1 cellular context compared by ENCODE assay signal in genomic region chr7:100863406-100863950, GRCh38.
TF ChIP-seq lines count a peak whose summit lies in the region.

No MANE protein-coding gene starts in this region.

TF ChIP-seq in SK-N-SH, 30 proteins besides CTCF, POLR2A, EP300 and RAD21 (continued from another document):
- TF ChIP-seq YY1 (IDR thresholded peaks at IDR 0.05; ENCODE audit: low read depth) (no peak), NRF1 (IDR thresholded peaks at IDR 0.05; ENCODE audit: low read depth, low read length) (no peak), RFX5 (IDR thresholded peaks at IDR 0.05; ENCODE audit: low read length) (no peak), FOSL2 (IDR thresholded peaks at IDR 0.05; ENCODE audit: borderline replicate concordance, low read depth) (no peak), NFIC (IDR thresholded peaks at IDR 0.05; ENCODE audit: borderline replicate concordance) (no peak), MEF2A (IDR thresholded peaks at IDR 0.05; ENCODE audit: borderline replicate concordance, low read depth) (no peak), POLR2AphosphoS5 (IDR thresholded peaks at IDR 0.05; ENCODE audit: low read depth, low read length) (no peak), MXI1 (IDR thresholded peaks at IDR 0.05; ENCODE audit: low read depth, low read length) (no peak), FOXJ3 (CRISPR knock-in tag; IDR thresholded peaks at IDR 0.05) (no peak)
- TF ChIP-seq, protein P1, sequence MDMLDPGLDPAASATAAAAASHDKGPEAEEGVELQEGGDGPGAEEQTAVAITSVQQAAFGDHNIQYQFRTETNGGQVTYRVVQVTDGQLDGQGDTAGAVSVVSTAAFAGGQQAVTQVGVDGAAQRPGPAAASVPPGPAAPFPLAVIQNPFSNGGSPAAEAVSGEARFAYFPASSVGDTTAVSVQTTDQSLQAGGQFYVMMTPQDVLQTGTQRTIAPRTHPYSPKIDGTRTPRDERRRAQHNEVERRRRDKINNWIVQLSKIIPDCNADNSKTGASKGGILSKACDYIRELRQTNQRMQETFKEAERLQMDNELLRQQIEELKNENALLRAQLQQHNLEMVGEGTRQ (IDR thresholded peaks at IDR 0.05; ENCODE audit: borderline replicate concordance, low read depth, low read length): no peak
- TF ChIP-seq, protein P2, sequence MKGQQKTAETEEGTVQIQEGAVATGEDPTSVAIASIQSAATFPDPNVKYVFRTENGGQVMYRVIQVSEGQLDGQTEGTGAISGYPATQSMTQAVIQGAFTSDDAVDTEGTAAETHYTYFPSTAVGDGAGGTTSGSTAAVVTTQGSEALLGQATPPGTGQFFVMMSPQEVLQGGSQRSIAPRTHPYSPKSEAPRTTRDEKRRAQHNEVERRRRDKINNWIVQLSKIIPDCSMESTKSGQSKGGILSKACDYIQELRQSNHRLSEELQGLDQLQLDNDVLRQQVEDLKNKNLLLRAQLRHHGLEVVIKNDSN (IDR thresholded peaks at IDR 0.05; ENCODE audit: borderline replicate concordance, low read depth): no peak
